Comparison of ENCODE assay signal across 27 cellular contexts in genomic region chr5:125181159-125181558, GRCh38.
"Had no signal": no experiment of that assay in that cellular context is flagged by ENCODE, and none has a peak within 500 bp of the region (broad histone marks: within the 10 kb centered on the region; RNA-seq: fewer than 3 reads in every experiment).

No MANE protein-coding gene starts in this region.

- H3K27me3 Mint-ChIP-seq: activated CD4-positive, alpha-beta memory T cell treated with anti-CD3 and anti-CD28 coated beads for 36 hours; activated CD4-positive, alpha-beta T cell treated with anti-CD3 and anti-CD28 coated beads, Interleukin-2, amount 10 ng/mL, durations not matched to agents 7 days and 5 days; activated naive CD8-positive, alpha-beta T cell treated with anti-CD3 and anti-CD28 coated beads, Interleukin-2, amount 50 U/mL, for 24 hours; central memory CD8-positive, alpha-beta T cell had no signal

- H3K4me1 Mint-ChIP-seq: activated CD4-positive, alpha-beta T cell treated with anti-CD3 and anti-CD28 coated beads, Interleukin-2, amount 10 ng/mL, durations not matched to agents 7 days and 5 days; activated naive CD8-positive, alpha-beta T cell treated with anti-CD3 and anti-CD28 coated beads, Interleukin-2, amount 50 U/mL, for 24 hours; central memory CD8-positive, alpha-beta T cell had no signal

- H3K27ac Mint-ChIP-seq: activated CD4-positive, alpha-beta memory T cell treated with anti-CD3 and anti-CD28 coated beads for 36 hours; activated CD4-positive, alpha-beta T cell treated with anti-CD3 and anti-CD28 coated beads, Interleukin-2, amount 10 ng/mL, durations not matched to agents 7 days and 5 days; activated naive CD4-positive, alpha-beta T cell treated with anti-CD3 and anti-CD28 coated beads, Interleukin-2, amount 50 U/mL, for 72 hours; activated naive CD8-positive, alpha-beta T cell treated with anti-CD3 and anti-CD28 coated beads, Interleukin-2, amount 50 U/mL, for 24 hours had no signal

- H3K27me3 ChIP-seq: ascending aorta, body of pancreas, SJCRH30 had no signal

- H3K36me3 ChIP-seq: ascending aorta, SJCRH30 had no signal

- H3K36me3 Mint-ChIP-seq: activated CD4-positive, alpha-beta memory T cell treated with anti-CD3 and anti-CD28 coated beads for 36 hours; activated naive CD4-positive, alpha-beta T cell treated with anti-CD3 and anti-CD28 coated beads, Interleukin-2, amount 50 U/mL, for 72 hours had no signal

- H3K4me3 Mint-ChIP-seq: activated CD4-positive, alpha-beta memory T cell treated with anti-CD3 and anti-CD28 coated beads for 36 hours; activated CD4-positive, alpha-beta T cell treated with anti-CD3 and anti-CD28 coated beads, Interleukin-2, amount 10 ng/mL, durations not matched to agents 7 days and 5 days; activated naive CD8-positive, alpha-beta T cell treated with anti-CD3 and anti-CD28 coated beads, Interleukin-2, amount 50 U/mL, for 24 hours; activated T-cell treated with anti-CD3 and anti-CD28 coated beads, Interleukin-2, amount 50 U/mL, for 4 hours; central memory CD8-positive, alpha-beta T cell had no signal

- ATAC-seq: activated naive CD4-positive, alpha-beta T cell treated with anti-CD3 and anti-CD28 coated beads, Interleukin-2, amount 50 U/mL, for 72 hours; activated naive CD8-positive, alpha-beta T cell treated with anti-CD3 and anti-CD28 coated beads, Interleukin-2, amount 50 U/mL, for 24 hours; activated T-cell treated with anti-CD3 and anti-CD28 coated beads, Interleukin-2, amount 50 U/mL, for 4 hours; body of pancreas had no signal

- H3K4me3 ChIP-seq: ascending aorta, body of pancreas, PC-9, SJCRH30 had no signal

- DNase-seq: activated CD4-positive, alpha-beta memory T cell treated with anti-CD3 and anti-CD28 coated beads for 36 hours; activated CD4-positive, alpha-beta T cell treated with anti-CD3 and anti-CD28 coated beads, Interleukin-2, amount 10 ng/mL, durations not matched to agents 7 days and 5 days; activated CD4-positive, CD25-positive, alpha-beta regulatory T cell; activated CD8-positive, alpha-beta memory T cell treated with anti-CD3 and anti-CD28 coated beads for 24 hours; activated effector memory CD4-positive, alpha-beta T cell treated with anti-CD3 and anti-CD28 coated beads, Interleukin-2, amount 50 U/mL, for 16 hours; activated naive CD4-positive, alpha-beta T cell treated with Interleukin-2 at 50 U/mL for 16 hours; activated naive CD8-positive, alpha-beta T cell treated with anti-CD3 and anti-CD28 coated beads, Interleukin-2, amount 50 U/mL, for 24 hours; activated T-cell treated with anti-CD3 and anti-CD28 coated beads, Interleukin-2, amount 50 U/mL, for 4 hours; amniotic stem cell; body of pancreas; Kasumi-1; KBM-7; NCI-H1092; NCI-H1417 treated with DMSO at 0.1 percent for 48 hours; NCI-H1694 treated with DMSO at 0.1 percent for 48 hours; NCI-H2029 treated with DMSO at 0.1 percent for 48 hours; NCI-H345; NCI-H510A; PC-9; Right ventricle myocardium superior; RPMI8226; SJCRH30; SK-N-SH; T-helper 1 cell had no signal
